ENCODE assay signal across 32 cellular contexts in genomic region chr3:173744479-173744878, GRCh38.
"Had no signal": no experiment of that assay in that cellular context is flagged by ENCODE, and none has a peak within 500 bp of the region (broad histone marks: within the 10 kb centered on the region; RNA-seq: fewer than 3 reads in every experiment).

No MANE protein-coding gene starts in this region.

- H3K9me3 ChIP-seq: ascending aorta, breast epithelium, SJSA1 had no signal

- H3K4me3 ChIP-seq: ascending aorta, breast epithelium, K562, SJSA1 had no signal

- H3K27ac ChIP-seq: ascending aorta, breast epithelium, SJSA1, WERI-Rb-1 had no signal

- ATAC-seq: activated CD8-positive, alpha-beta T cell treated with anti-CD3 and anti-CD28 coated beads for 36 hours; activated T-cell treated with anti-CD3 and anti-CD28 coated beads, Interleukin-2, amount 50 U/mL, for 72 hours; activated T-helper 17 cell treated with anti-CD3 and anti-CD28 coated beads, Interleukin-2, amount 50 U/mL, for 72 hours; K562; Panc1 had no signal

- DNase-seq: activated CD4-positive, alpha-beta T cell treated with anti-CD3 and anti-CD28 coated beads for 1 hour; activated CD4-positive, alpha-beta T cell treated with anti-CD3 and anti-CD28 coated beads for 48 hours; activated CD4-positive, CD25-positive, alpha-beta regulatory T cell; activated CD8-positive, alpha-beta T cell treated with anti-CD3 and anti-CD28 coated beads for 36 hours; activated effector memory CD4-positive, alpha-beta T cell treated with anti-CD3 and anti-CD28 coated beads, Interleukin-2, amount 50 U/mL, for 16 hours; activated naive CD4-positive, alpha-beta T cell; activated naive CD8-positive, alpha-beta T cell treated with anti-CD3 and anti-CD28 coated beads, Interleukin-2, amount 10 ng/mL, durations not matched to agents 7 days and 5 days; activated T-cell treated with anti-CD3 and anti-CD28 coated beads, Interleukin-2, amount 50 U/mL, for 1 hour; activated T-cell treated with anti-CD3 and anti-CD28 coated beads, Interleukin-2, amount 50 U/mL, for 72 hours; amygdala; NCI-H1092 treated with DMSO at 0.1 percent for 48 hours; NCI-H1417; NCI-H146; NCI-H187 treated with DMSO at 0.1 percent for 48 hours; NCI-H2081; NCI-H2171 treated with DMSO at 0.1 percent for 48 hours; NCI-H2227 treated with DMSO at 0.1 percent for 48 hours; NCI-H446; NCI-H524; NCI-H69; RPMI8226; SHP77 treated with DMSO at 0.1 percent for 48 hours; SW 1271; T-helper 1 cell; T1000; WERI-Rb-1 had no signal

- H3K36me3 ChIP-seq: ascending aorta, breast epithelium, SJSA1, WERI-Rb-1 had no signal

- H3K27me3 ChIP-seq: ascending aorta, breast epithelium, SJSA1 had no signal

- H3K4me1 ChIP-seq: ascending aorta, breast epithelium had no signal
